8 cellular contexts compared by ENCODE assay signal in the genomic region with DNA sequence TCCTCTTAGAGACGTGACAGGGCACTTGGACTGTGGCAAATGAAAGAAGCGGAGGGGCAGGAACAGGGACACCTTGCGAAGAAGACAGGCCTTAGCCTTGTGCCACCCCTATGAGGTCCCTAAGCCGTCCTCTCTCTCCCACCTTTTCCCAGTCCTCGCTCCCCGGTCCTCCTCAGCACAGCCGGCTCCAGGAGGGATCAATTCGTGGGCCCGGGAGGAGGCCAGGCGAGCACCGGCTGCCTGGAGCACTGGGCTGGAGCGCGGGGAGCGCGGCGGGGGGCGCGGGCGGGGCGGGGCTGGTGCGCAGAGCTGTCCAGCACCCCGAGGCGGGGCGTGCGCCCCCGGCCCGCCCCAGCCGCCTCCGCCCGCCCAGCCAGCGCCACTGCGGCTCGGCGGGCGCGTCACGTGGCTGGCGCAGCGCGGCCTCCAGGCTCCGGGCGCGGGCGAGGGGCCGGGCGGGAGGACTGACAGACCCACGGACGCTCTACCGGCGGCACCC. TPM values are rescaled to one million over a fixed set of nuclear protein-coding genes. Genes with fewer than 3 reads are reported as not detected.
A peak's percentile ranks its signal among the peaks of the same experiment; 100 is the strongest.
DNase-seq lines count a peak whose midpoint lies in the region; ATAC-seq and TF ChIP-seq lines count a peak whose summit lies in the region.

A gene with protein sequence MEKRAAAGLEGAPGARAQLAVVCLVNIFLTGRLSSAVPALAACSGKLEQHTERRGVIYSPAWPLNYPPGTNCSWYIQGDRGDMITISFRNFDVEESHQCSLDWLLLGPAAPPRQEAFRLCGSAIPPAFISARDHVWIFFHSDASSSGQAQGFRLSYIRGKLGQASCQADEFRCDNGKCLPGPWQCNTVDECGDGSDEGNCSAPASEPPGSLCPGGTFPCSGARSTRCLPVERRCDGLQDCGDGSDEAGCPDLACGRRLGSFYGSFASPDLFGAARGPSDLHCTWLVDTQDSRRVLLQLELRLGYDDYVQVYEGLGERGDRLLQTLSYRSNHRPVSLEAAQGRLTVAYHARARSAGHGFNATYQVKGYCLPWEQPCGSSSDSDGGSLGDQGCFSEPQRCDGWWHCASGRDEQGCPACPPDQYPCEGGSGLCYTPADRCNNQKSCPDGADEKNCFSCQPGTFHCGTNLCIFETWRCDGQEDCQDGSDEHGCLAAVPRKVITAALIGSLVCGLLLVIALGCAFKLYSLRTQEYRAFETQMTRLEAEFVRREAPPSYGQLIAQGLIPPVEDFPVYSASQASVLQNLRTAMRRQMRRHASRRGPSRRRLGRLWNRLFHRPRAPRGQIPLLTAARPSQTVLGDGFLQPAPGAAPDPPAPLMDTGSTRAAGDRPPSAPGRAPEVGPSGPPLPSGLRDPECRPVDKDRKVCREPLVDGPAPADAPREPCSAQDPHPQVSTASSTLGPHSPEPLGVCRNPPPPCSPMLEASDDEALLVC (plus strand): TSS at position 467 of the 499 bp plus-strand sequence. CDS start 456 bp downstream, outside the sequence.

- in situ Hi-C loops in astrocyte of the cerebellum (cut with HindIII; ENCODE audit: low sequenced_read_pairs) = no loop called here

- DNase-seq in Daoy (ENCODE audit: low read depth) (peak; percentile 43), NCI-H128 (lab: John Stamatoyannopoulos, UW; ENCODE audit: unreplicated experiment) (peak; percentile 8), astrocyte of the cerebellum (ENCODE audit: low read depth) (no peak), retinal pigment epithelial cell (ENCODE audit: low read depth) (no peak), HT-29 (ENCODE audit: low spot score) (no peak), NCI-H226 (no peak)

- no peaks in the 10 kb centered on the region for H3K36me3 ChIP-seq in iPS-18a (ENCODE audit: control insufficient read depth, low read depth, low read length)

- TF ChIP-seq CTCF in astrocyte of the cerebellum (IDR thresholded peaks at IDR 0.05; ENCODE audit: low read depth, low read length, missing control alignments) (no peak), retinal pigment epithelial cell (conservative IDR thresholded peaks at IDR 0.05; ENCODE audit: low read depth, low read length) (no peak)

- peak within 1 kb of the TSS; percentile 3 for H3K9ac ChIP-seq in iPS-18a (ENCODE audit: low read length)

- H3K9me3 ChIP-seq in iPS-18a (ENCODE audit: control insufficient read depth, low read depth, low read length) = no peaks in the 10 kb centered on the region

- peaks cover 17% of the 10 kb centered on the region for H3K27me3 ChIP-seq in iPS-18a (ENCODE audit: control insufficient read depth, insufficient read depth, low read length)

- H3K4me3 ChIP-seq in astrocyte of the cerebellum (ENCODE audit: low read depth, low read length) = peak within 1 kb of the TSS; percentile 57
- H3K4me3 ChIP-seq in iPS-18a (ENCODE audit: low read length) = peak within 1 kb of the TSS; percentile 48
- peak within 1 kb of the TSS; percentile 58 for H3K4me3 ChIP-seq in retinal pigment epithelial cell (ENCODE audit: low read length)

- ATAC-seq in HG03565 (IDR thresholded peaks at IDR 0.05; ENCODE audit: unreplicated experiment) = no peak

- no peak within 1 kb of the TSS for H3K27ac ChIP-seq in iPS-18a (ENCODE audit: low read length)

- no peaks in the 10 kb centered on the region for H3K4me1 ChIP-seq in iPS-18a (ENCODE audit: control insufficient read depth, low read depth, low read length)

RNA-seq across cellular contexts. Expression of the gene that starts here (rescaled TPM):
- 8.4 and 11.1 TPM in 2 replicates for total RNA-seq in Daoy (2014; rRNA removed; shearing (Covaris generic))
- total RNA-seq in HT-29 (2014; rRNA removed; shearing (Covaris generic)) = not detected in 2 replicates

Comparison
In these comparisons a context has a peak if more than half of its experiments do, and no peak if none do; other contexts are left out.
1. DNase-seq: peak in Daoy (single experiment) and NCI-H128 (single experiment); none in astrocyte of the cerebellum (single experiment), retinal pigment epithelial cell (single experiment), HT-29 (single experiment) and NCI-H226 (single experiment).
2. Peak in every context shown above with its lines, with median percentiles within 50 percentile points of each other: H3K4me3 ChIP-seq.